ENCODE assay signal across 8 cellular contexts in the genomic region with DNA sequence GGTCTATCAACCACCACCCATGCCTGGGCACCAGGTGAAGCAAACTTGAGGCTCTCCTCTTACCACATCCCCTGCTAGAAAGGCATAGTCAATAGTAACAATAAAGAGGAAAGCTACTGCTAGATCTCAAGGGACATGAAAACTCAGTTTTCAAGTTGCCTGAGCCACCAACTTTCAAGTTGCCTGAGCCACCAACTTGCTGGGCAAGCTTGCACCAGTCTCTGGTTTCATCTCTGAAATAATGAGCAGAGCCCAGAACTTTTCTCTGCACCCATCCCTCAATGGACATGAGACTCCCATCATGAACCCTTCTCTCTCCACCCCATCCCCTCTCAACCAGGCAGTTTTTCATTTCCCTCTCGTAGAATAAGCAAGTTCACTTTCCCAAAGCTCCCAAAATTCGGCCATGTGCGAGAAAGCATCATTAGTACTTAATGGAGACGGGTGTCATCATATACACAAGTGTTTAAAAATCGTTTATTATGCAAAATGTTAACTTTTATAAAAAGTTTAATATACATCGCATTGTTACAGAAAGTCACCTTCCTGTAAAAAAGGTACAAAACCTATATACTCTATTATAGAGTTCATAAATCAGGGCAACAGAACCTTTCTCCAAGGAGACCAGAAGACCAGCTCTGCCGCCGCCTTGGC. TPM values are rescaled to one million over a fixed set of nuclear protein-coding genes. Genes with fewer than 3 reads are reported as not detected.
DNase-seq lines count a peak whose midpoint lies in the region; ATAC-seq and TF ChIP-seq lines count a peak whose summit lies in the region.

No MANE protein-coding gene starts in this region.

- H3K4me1 ChIP-seq in CD4-positive, CD25-positive, alpha-beta regulatory T cell (ENCODE audit: control insufficient read depth, insufficient read depth, low read length, poor library complexity, severe bottlenecking): peaks cover 68% of the 10 kb centered on the region
- peaks cover 8% of the 10 kb centered on the region for H3K4me1 ChIP-seq in NT2/D1 (ENCODE audit: insufficient read depth, insufficient read length)
- H3K4me1 ChIP-seq in duodenal mucosa (ENCODE audit: control insufficient read depth in 1 of 2, insufficient read depth in 2 of 2, low read length in 2 of 2): peaks cover 49 to 71% of the 10 kb centered on the region in 2 donors

- H3K27ac Mint-ChIP-seq in CD4-positive, CD25-positive, alpha-beta regulatory T cell: peak overlapping the region; percentile 90 to 98 (median 96)
- no peak overlapping the region for H3K27ac Mint-ChIP-seq in neural crest cell (ENCODE audit: unreplicated experiment)

- DNase-seq in CD4-positive, CD25-positive, alpha-beta regulatory T cell: peak in 1 of 3 donors; percentile 64
- DNase-seq in NT2/D1 (ENCODE audit: low read depth, low spot score) (no peak), neural crest cell (ENCODE audit: low read depth, low spot score) (no peak), NCI-H187 treated with DMSO at 0.1 percent for 48 hours (lab: John Stamatoyannopoulos, UW) (no peak), epidermal melanocyte (ENCODE audit: insufficient read length, low spot score) (no peak), amygdala (lab: John Stamatoyannopoulos, UW) (no peak)

- no peaks in the 10 kb centered on the region for H3K9me3 ChIP-seq in CD4-positive, CD25-positive, alpha-beta regulatory T cell (ENCODE audit: control insufficient read depth in 2 of 2, low read length in 2 of 2)
- H3K9me3 ChIP-seq in NT2/D1 (ENCODE audit: insufficient read depth, low read length) (no peaks in the 10 kb centered on the region), duodenal mucosa (ENCODE audit: control insufficient read depth in 1 of 2, low read length in 2 of 2) (no peaks in the 10 kb centered on the region)

- ATAC-seq in CD4-positive, CD25-positive, alpha-beta regulatory T cell (ENCODE audit: low read depth in 2 of 2): no peak
- no peak for ATAC-seq in HG03460 (IDR thresholded peaks at IDR 0.05; ENCODE audit: unreplicated experiment)

- H3K36me3 ChIP-seq in CD4-positive, CD25-positive, alpha-beta regulatory T cell (ENCODE audit: control insufficient read depth, insufficient read depth, low read length): no peaks in the 10 kb centered on the region
- peaks cover 20% of the 10 kb centered on the region for H3K36me3 ChIP-seq in NT2/D1 (ENCODE audit: insufficient read depth, insufficient read length, low read length)
- H3K36me3 ChIP-seq in duodenal mucosa (ENCODE audit: control insufficient read depth in 1 of 2, insufficient read depth in 2 of 2, low read length in 2 of 2): no peaks in the 10 kb centered on the region

- H3K36me3 Mint-ChIP-seq in CD4-positive, CD25-positive, alpha-beta regulatory T cell: peaks cover 12% of the 10 kb centered on the region
- H3K36me3 Mint-ChIP-seq in neural crest cell (ENCODE audit: low read depth): no peaks in the 10 kb centered on the region

- peak overlapping the region; percentile 90 for H3K9ac ChIP-seq in NT2/D1 (ENCODE audit: insufficient read length, low read depth)
- peak overlapping the region; percentile 89 to 95 for H3K9ac ChIP-seq in duodenal mucosa (ENCODE audit: low read depth in 1 of 2, low read length in 2 of 2)

- no peaks in the 10 kb centered on the region for H3K9me3 Mint-ChIP-seq in CD4-positive, CD25-positive, alpha-beta regulatory T cell
- no peaks in the 10 kb centered on the region for H3K9me3 Mint-ChIP-seq in neural crest cell

- peak overlapping the region; percentile 89 to 99 (median 97) for H3K4me3 Mint-ChIP-seq in CD4-positive, CD25-positive, alpha-beta regulatory T cell
- H3K4me3 Mint-ChIP-seq in neural crest cell: peak overlapping the region; percentile 92

- H3K27ac ChIP-seq in CD4-positive, CD25-positive, alpha-beta regulatory T cell (ENCODE audit: insufficient read depth, low read length, poor library complexity, severe bottlenecking): peak overlapping the region; percentile 88
- peak overlapping the region; percentile 91 for H3K27ac ChIP-seq in duodenal mucosa (ENCODE audit: low read depth, low read length)

- peaks cover 15% of the 10 kb centered on the region for H3K27me3 Mint-ChIP-seq in CD4-positive, CD25-positive, alpha-beta regulatory T cell
- H3K27me3 Mint-ChIP-seq in neural crest cell (ENCODE audit: low read depth): peaks cover 62% of the 10 kb centered on the region

- no peaks in the 10 kb centered on the region for H3K27me3 ChIP-seq in CD4-positive, CD25-positive, alpha-beta regulatory T cell (ENCODE audit: control insufficient read depth, insufficient read depth, low read length)
- H3K27me3 ChIP-seq in NT2/D1 (ENCODE audit: insufficient read depth, insufficient read length) (no peaks in the 10 kb centered on the region), duodenal mucosa (ENCODE audit: control insufficient read depth in 1 of 2, insufficient read depth in 2 of 2, low read length in 2 of 2) (no peaks in the 10 kb centered on the region)

- peaks cover 12 to 74% (median 45%) of the 10 kb centered on the region in 4 donors for H3K4me1 Mint-ChIP-seq in CD4-positive, CD25-positive, alpha-beta regulatory T cell
- peaks cover 74% of the 10 kb centered on the region for H3K4me1 Mint-ChIP-seq in neural crest cell

- no peak for TF ChIP-seq CTCF in neural crest cell (conservative IDR thresholded peaks at IDR 0.05)

- H3K4me3 ChIP-seq in CD4-positive, CD25-positive, alpha-beta regulatory T cell (ENCODE audit: low read depth, low read length): peak overlapping the region; percentile 97
- H3K4me3 ChIP-seq in NT2/D1 (ENCODE audit: insufficient read length, low read depth) (peak overlapping the region; percentile 97), duodenal mucosa (ENCODE audit: low read depth in 1 of 2, low read length in 2 of 2) (peak overlapping the region; percentile 83 to 91)

RNA-seq across cellular contexts. Expression of a gene that starts 1.7 kb away (rescaled TPM):
- 51.1 TPM for total RNA-seq in CD4-positive, CD25-positive, alpha-beta regulatory T cell
- 10 to 100 TPM; 35.9 to 56.9 (median 48.0) TPM for polyA plus RNA-seq in CD4-positive, CD25-positive, alpha-beta regulatory T cell
- 36.2 and 40.9 TPM in 2 replicates for total RNA-seq in neural crest cell

RNA-seq across cellular contexts. Expression of a gene that starts 26.6 kb away (rescaled TPM):
- 13.8 TPM for total RNA-seq in CD4-positive, CD25-positive, alpha-beta regulatory T cell
- polyA plus RNA-seq in CD4-positive, CD25-positive, alpha-beta regulatory T cell: 1 to 10 TPM; 2.3 to 7.1 (median 3.7) TPM
- total RNA-seq in neural crest cell: 23.5 and 23.7 TPM in 2 replicates
